In the genomic region with DNA sequence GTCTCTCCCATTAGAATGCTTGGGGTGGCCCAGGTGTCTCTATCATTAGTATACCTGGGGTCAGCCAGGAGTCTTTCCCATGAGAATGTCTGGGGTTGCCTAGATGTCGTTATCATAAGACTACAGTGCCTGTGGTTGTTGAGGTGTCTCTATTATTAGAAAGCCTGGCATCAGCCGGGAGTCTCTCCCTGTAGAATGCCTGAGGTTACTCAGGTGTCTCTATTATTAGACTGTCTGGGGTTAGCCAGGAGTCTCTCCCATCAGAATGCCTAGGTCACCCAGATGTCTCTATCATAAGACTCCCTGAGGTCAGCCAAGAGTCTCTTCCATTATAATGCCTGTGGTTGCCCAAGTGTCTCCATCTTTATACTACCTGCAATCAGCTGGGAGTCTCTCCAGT, we compare ENCODE assay signal across 18 cellular contexts.
DNase-seq lines count a peak whose midpoint lies in the region; TF ChIP-seq lines count a peak whose summit lies in the region.
"Had no signal": no experiment of that assay in that cellular context is flagged by ENCODE, and none has a peak within 500 bp of the region (broad histone marks: within the 10 kb centered on the region; RNA-seq: fewer than 3 reads in every experiment).

No MANE protein-coding gene starts in this region.

- TF ChIP-seq CTCF in coronary artery (IDR thresholded peaks at IDR 0.05): no peak
- TF ChIP-seq CTCF in vagina (IDR thresholded peaks at IDR 0.05): no peak

- H3K4me1 ChIP-seq in skeletal muscle tissue (ENCODE audit: control insufficient read depth in 3 of 3, insufficient read depth in 3 of 3, low read length in 3 of 3) (peaks cover 24 to 52% (median 32%) of the 10 kb centered on the region in 3 donors), vagina (no peaks in the 10 kb centered on the region), GM23248 (ENCODE audit: insufficient read depth) (no peaks in the 10 kb centered on the region)
- H3K4me1 ChIP-seq: A549 had no signal

- 8 to 18% methylated on average over 2 of the region's 2 CpGs for WGBS in GM23248 (ENCODE audit: low coverage in 1 of 2, low lambda C conversion rate in 2 of 2, missing lambda C conversion rate in 2 of 2), 2 experiments

- no peaks in the 10 kb centered on the region for H3K79me2 ChIP-seq in GM23248 (ENCODE audit: insufficient read depth)

- H3K4me1 Mint-ChIP-seq in activated CD4-positive, alpha-beta T cell treated with anti-CD3 and anti-CD28 coated beads, Interleukin-2, amount 10 ng/mL, durations not matched to agents 24 days and 14 days: no peaks in the 10 kb centered on the region
- H3K4me1 Mint-ChIP-seq: GM23338 had no signal

- H3K9ac ChIP-seq in skeletal muscle tissue (ENCODE audit: low read depth in 1 of 3, low read length in 3 of 3): no peak overlapping the region
- no peak overlapping the region for H3K9ac ChIP-seq in GM23248

- H3F3A ChIP-seq in GM23248 (ENCODE audit: insufficient read depth): no peaks in the 10 kb centered on the region

- no peak overlapping the region for H3K27ac Mint-ChIP-seq in activated CD4-positive, alpha-beta T cell treated with anti-CD3 and anti-CD28 coated beads, Interleukin-2, amount 10 ng/mL, durations not matched to agents 24 days and 14 days
- H3K27ac Mint-ChIP-seq: CD4-positive, alpha-beta T cell; GM23338 had no signal

- no peaks in the 10 kb centered on the region for H3K9me3 ChIP-seq in skeletal muscle tissue (ENCODE audit: control insufficient read depth in 3 of 3, low read length in 3 of 3)
- no peaks in the 10 kb centered on the region for H3K9me3 ChIP-seq in vagina
- no peaks in the 10 kb centered on the region for H3K9me3 ChIP-seq in GM23248 (ENCODE audit: low read depth)

- H3K9me3 Mint-ChIP-seq in activated CD4-positive, alpha-beta T cell treated with anti-CD3 and anti-CD28 coated beads, Interleukin-2, amount 10 ng/mL, durations not matched to agents 24 days and 14 days: peaks cover 51% of the 10 kb centered on the region

- H3K4me2 ChIP-seq in GM23248 (ENCODE audit: unreplicated experiment): no peak overlapping the region
- H3K4me2 ChIP-seq: A549, GM23338 had no signal

- H3K27ac ChIP-seq in coronary artery: no peak overlapping the region
- H3K27ac ChIP-seq in skeletal muscle tissue (ENCODE audit: low read depth, low read length): peak overlapping the region; percentile 86
- H3K27ac ChIP-seq in vagina: no peak overlapping the region
- no peak overlapping the region for H3K27ac ChIP-seq in GM23248
- H3K27ac ChIP-seq: 22Rv1, A549, C4-2B had no signal

- H3K27me3 Mint-ChIP-seq in activated CD4-positive, alpha-beta T cell treated with anti-CD3 and anti-CD28 coated beads, Interleukin-2, amount 10 ng/mL, durations not matched to agents 24 days and 14 days: no peaks in the 10 kb centered on the region
- H3K27me3 Mint-ChIP-seq: CD4-positive, alpha-beta T cell had no signal

- H3K36me3 ChIP-seq in skeletal muscle tissue (ENCODE audit: control insufficient read depth in 3 of 3, insufficient read depth in 3 of 3, low read length in 3 of 3): no peaks in the 10 kb centered on the region
- no peaks in the 10 kb centered on the region for H3K36me3 ChIP-seq in vagina
- H3K36me3 ChIP-seq in GM23248 (ENCODE audit: low read depth): no peaks in the 10 kb centered on the region

- H3K4me3 Mint-ChIP-seq in activated CD4-positive, alpha-beta T cell treated with anti-CD3 and anti-CD28 coated beads, Interleukin-2, amount 10 ng/mL, durations not matched to agents 24 days and 14 days: no peak overlapping the region
- H3K4me3 Mint-ChIP-seq: CD4-positive, alpha-beta T cell; GM23338 had no signal

- in situ Hi-C loops in GM23248 (cut with MboI): no loop called here

- peak; percentile 30 for DNase-seq in activated CD4-positive, alpha-beta T cell treated with anti-CD3 and anti-CD28 coated beads, Interleukin-2, amount 10 ng/mL, durations not matched to agents 24 days and 14 days
- DNase-seq in activated CD4-positive, alpha-beta T cell treated with anti-CD3 and anti-CD28 coated beads, Interleukin-2, amount 50 U/mL, for 48 hours: no peak
- DNase-seq in coronary artery (ENCODE audit: low spot score) (peak; percentile 35), vagina (ENCODE audit: extremely low spot score in 2 of 2) (peak; percentile 29 to 37), NCI-H1048 (lab: John Stamatoyannopoulos, UW) (no peak), GM23248 (no peak)
- DNase-seq in activated T-cell treated with anti-CD3 and anti-CD28 coated beads, Interleukin-2, amount 50 U/mL, for 48 hours: no peak
- DNase-seq: AML-193; CD4-positive, alpha-beta T cell; DMS153; DMS79; GDM1; HCEC 1CT had no signal

- H3K4me3 ChIP-seq in coronary artery: no peak overlapping the region
- no peak overlapping the region for H3K4me3 ChIP-seq in skeletal muscle tissue (ENCODE audit: low read length in 3 of 3)
- no peak overlapping the region for H3K4me3 ChIP-seq in vagina
- H3K4me3 ChIP-seq in GM23248: no peak overlapping the region
- H3K4me3 ChIP-seq: A549, GM23338 had no signal

- no peak for TF ChIP-seq POLR2A in vagina (IDR thresholded peaks at IDR 0.05)

- no peaks in the 10 kb centered on the region for H3K9me2 ChIP-seq in GM23248 (ENCODE audit: insufficient read depth)

- H3K27me3 ChIP-seq in skeletal muscle tissue (ENCODE audit: control insufficient read depth in 3 of 3, insufficient read depth in 3 of 3, low read length in 3 of 3): no peaks in the 10 kb centered on the region
- H3K27me3 ChIP-seq in vagina: no peaks in the 10 kb centered on the region
- no peaks in the 10 kb centered on the region for H3K27me3 ChIP-seq in GM23248 (replicated peaks; ENCODE audit: insufficient read depth)

- intact Hi-C loops in activated CD4-positive, alpha-beta T cell treated with anti-CD3 and anti-CD28 coated beads, Interleukin-2, amount 10 ng/mL, durations not matched to agents 24 days and 14 days (cut with micrococcal nuclease): no loop called here
- intact Hi-C loops in vagina (cut with DNase I): no loop called here

- no peaks in the 10 kb centered on the region for H3K36me3 Mint-ChIP-seq in activated CD4-positive, alpha-beta T cell treated with anti-CD3 and anti-CD28 coated beads, Interleukin-2, amount 10 ng/mL, durations not matched to agents 24 days and 14 days (ENCODE audit: low read depth)

- no peaks in the 10 kb centered on the region for H4K20me1 ChIP-seq in GM23248 (ENCODE audit: insufficient read depth)

- no peak overlapping the region for H2AFZ ChIP-seq in GM23248
- H2AFZ ChIP-seq: GM23338 had no signal

Comparison
In these comparisons a context has a peak if more than half of its experiments do, and no peak if none do; other contexts are left out.
1. DNase-seq: peak in activated CD4-positive, alpha-beta T cell treated with anti-CD3 and anti-CD28 coated beads, Interleukin-2, amount 10 ng/mL, durations not matched to agents 24 days and 14 days (single experiment), coronary artery (single experiment) and vagina (2 of 2); none in activated CD4-positive, alpha-beta T cell treated with anti-CD3 and anti-CD28 coated beads, Interleukin-2, amount 50 U/mL, for 48 hours (0 of 2), activated T-cell treated with anti-CD3 and anti-CD28 coated beads, Interleukin-2, amount 50 U/mL, for 48 hours (0 of 2), NCI-H1048 (single experiment) and GM23248 (single experiment).